Comparison of ENCODE assay signal across 1 cellular context in the genomic region with DNA sequence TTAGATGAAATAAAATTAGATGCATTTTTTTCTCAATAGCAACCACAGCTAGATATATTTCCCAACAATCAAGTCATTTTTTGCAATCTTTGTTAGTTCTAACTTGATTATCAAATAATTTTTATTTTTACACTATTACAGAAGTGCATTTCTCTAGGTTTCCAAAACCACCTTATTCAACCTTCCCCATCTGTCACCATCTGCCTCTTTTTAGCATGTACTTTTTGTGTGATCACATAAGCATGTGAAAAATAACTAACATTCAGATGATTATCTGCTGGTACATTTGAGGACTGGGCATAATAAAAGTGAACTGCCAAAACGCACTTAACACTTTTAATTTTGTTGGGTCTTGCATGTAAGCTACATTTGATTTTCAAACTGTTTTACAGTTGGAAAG.
TF ChIP-seq lines count a peak whose summit lies in the region.

No MANE protein-coding gene starts in this region.

TF ChIP-seq in K562, 482 proteins besides CTCF, POLR2A, EP300 and RAD21 (continued from another document):
- TF ChIP-seq, protein P1, sequence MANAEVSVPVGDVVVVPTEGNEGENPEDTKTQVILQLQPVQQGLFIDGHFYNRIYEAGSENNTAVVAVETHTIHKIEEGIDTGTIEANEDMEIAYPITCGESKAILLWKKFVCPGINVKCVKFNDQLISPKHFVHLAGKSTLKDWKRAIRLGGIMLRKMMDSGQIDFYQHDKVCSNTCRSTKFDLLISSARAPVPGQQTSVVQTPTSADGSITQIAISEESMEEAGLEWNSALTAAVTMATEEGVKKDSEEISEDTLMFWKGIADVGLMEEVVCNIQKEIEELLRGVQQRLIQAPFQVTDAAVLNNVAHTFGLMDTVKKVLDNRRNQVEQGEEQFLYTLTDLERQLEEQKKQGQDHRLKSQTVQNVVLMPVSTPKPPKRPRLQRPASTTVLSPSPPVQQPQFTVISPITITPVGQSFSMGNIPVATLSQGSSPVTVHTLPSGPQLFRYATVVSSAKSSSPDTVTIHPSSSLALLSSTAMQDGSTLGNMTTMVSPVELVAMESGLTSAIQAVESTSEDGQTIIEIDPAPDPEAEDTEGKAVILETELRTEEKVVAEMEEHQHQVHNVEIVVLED (CRISPR knock-in tag; IDR thresholded peaks at IDR 0.05): no peak
- TF ChIP-seq FOXJ3 (CRISPR knock-in tag; IDR thresholded peaks at IDR 0.05) (no peak), ZNF395 (CRISPR knock-in tag; IDR thresholded peaks at IDR 0.05) (no peak), CHD7 (IDR thresholded peaks at IDR 0.05; ENCODE audit: low read depth, low read length) (no peak), TRIM24 (IDR thresholded peaks at IDR 0.05) (no peak), EWSR1 (IDR thresholded peaks at IDR 0.05; ENCODE audit: borderline replicate concordance, low read depth, partially characterized antibody) (no peak), KHSRP (IDR thresholded peaks at IDR 0.05) (no peak), ZNF232 (CRISPR knock-in tag; IDR thresholded peaks at IDR 0.05) (no peak), NFE2L1 (tag; IDR thresholded peaks at IDR 0.05; ENCODE audit: borderline replicate concordance, low read depth) (no peak)
- TF ChIP-seq, protein P2, sequence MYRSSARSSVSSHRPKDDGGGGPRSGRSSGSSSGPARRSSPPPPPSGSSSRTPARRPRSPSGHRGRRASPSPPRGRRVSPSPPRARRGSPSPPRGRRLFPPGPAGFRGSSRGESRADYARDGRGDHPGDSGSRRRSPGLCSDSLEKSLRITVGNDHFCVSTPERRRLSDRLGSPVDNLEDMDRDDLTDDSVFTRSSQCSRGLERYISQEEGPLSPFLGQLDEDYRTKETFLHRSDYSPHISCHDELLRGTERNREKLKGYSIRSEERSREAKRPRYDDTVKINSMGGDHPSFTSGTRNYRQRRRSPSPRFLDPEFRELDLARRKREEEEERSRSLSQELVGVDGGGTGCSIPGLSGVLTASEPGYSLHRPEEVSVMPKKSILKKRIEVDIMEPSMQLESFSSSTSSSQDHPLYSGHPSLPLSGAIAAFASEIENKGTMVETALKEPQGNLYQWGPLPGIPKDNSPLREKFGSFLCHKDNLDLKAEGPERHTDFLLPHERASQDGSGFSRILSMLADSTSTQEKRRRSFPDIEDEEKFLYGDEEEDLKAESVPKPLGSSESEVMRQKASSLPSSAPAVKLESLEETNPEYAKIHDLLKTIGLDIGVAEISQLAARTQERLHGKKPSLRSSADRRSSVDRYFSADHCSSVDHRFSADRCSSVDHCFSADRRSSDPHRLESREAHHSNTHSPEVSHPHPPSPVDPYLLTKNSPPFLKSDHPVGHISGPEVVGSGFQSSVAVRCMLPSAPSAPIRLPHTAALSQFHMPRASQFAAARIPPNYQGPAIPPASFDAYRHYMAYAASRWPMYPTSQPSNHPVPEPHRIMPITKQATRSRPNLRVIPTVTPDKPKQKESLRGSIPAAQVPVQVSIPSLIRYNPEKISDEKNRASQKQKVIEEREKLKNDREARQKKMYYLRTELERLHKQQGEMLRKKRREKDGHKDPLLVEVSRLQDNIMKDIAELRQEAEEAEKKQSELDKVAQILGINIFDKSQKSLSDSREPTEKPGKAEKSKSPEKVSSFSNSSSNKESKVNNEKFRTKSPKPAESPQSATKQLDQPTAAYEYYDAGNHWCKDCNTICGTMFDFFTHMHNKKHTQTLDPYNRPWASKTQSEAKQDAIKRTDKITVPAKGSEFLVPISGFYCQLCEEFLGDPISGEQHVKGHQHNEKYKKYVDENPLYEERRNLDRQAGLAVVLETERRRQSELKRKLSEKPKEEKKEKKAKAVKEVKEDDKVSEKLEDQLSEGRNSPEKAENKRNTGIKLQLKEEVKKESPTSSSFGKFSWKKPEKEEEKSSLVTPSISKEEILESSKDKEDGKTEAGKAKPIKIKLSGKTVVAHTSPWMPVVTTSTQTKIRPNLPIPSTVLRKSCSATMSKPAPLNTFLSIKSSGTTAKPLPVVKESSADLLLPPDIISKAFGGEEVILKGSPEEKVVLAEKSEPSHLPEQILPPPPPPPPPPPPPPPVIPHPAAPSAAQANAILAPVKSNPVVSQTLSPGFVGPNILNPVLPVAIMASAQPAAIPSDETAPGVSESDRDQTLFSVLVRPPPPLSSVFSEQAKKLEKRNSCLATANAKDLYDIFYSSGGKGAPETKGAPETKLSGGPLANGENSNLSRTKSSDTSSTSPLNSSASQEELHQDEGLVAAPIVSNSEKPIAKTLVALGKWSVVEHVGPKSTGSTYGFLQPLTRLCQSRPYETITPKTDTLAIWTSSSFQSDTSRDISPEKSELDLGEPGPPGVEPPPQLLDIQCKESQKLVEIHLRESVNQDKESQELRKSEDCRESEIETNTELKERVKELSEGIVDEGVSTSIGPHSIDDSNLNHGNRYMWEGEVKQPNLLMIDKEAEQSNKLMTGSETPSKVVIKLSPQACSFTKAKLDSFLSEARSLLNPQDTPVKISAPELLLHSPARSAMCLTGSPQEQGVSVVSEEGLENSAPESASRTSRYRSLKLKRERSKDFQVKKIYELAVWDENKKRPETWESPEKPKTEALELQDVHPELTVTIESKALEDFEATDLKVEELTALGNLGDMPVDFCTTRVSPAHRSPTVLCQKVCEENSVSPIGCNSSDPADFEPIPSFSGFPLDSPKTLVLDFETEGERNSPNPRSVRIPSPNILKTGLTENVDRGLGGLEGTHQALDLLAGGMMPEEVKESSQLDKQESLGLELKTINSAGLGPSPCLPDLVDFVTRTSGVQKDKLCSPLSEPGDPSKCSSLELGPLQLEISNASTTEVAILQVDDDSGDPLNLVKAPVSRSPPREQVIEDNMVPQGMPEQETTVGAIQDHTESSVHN (IDR thresholded peaks at IDR 0.05; ENCODE audit: borderline replicate concordance in 1 of 2, low read depth in 1 of 2): no peak
- TF ChIP-seq, protein P3, sequence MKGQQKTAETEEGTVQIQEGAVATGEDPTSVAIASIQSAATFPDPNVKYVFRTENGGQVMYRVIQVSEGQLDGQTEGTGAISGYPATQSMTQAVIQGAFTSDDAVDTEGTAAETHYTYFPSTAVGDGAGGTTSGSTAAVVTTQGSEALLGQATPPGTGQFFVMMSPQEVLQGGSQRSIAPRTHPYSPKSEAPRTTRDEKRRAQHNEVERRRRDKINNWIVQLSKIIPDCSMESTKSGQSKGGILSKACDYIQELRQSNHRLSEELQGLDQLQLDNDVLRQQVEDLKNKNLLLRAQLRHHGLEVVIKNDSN (CRISPR knock-in tag; IDR thresholded peaks at IDR 0.05): no peak
